Comparison of ENCODE assay signal across 1 cellular context in genomic region chr17:44623070-44623725, GRCh38.
TF ChIP-seq lines count a peak whose summit lies in the region.

No MANE protein-coding gene starts in this region.

TF ChIP-seq in GM12878, 131 proteins besides CTCF, POLR2A, EP300 and RAD21:
- TF ChIP-seq JUNB (IDR thresholded peaks at IDR 0.05) (no peak), IRF5 (IDR thresholded peaks at IDR 0.05; ENCODE audit: borderline replicate concordance) (no peak), MLLT1 (IDR thresholded peaks at IDR 0.05) (peak; percentile 71), RB1 (IDR thresholded peaks at IDR 0.05; ENCODE audit: borderline replicate concordance) (no peak)
